21 cellular contexts compared by ENCODE assay signal in the genomic region with DNA sequence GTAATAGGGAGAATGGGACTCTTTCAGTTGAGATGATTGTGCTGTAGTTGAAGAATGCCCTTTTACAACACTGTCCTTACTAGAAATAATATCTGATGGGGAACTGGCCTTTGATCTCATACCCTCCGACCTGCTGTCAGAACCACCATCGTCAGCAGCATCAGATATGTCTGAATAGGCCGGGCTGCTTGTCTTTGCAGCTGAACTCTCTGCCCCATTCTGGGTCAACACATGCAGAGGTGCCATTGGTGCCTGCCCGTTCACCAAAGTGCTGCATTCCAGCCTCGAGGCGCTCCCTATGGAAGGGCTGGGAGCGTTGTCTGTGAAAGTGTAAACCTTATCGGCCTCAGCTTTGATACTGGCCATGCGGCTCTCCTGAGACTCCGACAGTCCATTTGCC.
DNase-seq lines count a peak whose midpoint lies in the region; ATAC-seq, FAIRE-seq and TF ChIP-seq lines count a peak whose summit lies in the region.
"Had no signal": no experiment of that assay in that cellular context is flagged by ENCODE, and none has a peak within 500 bp of the region (broad histone marks: within the 10 kb centered on the region; RNA-seq: fewer than 3 reads in every experiment).

No MANE protein-coding gene starts in this region.

- H2AFZ ChIP-seq in IMR-90 (replicated peaks; ENCODE audit: low read length, poor library complexity) (no peak overlapping the region), GM12878 (ENCODE audit: control insufficient read depth, low read depth, low read length) (no peak overlapping the region)
- H2AFZ ChIP-seq: GM23248 had no signal

- intact Hi-C loops in IMR-90 (cut with micrococcal nuclease) (no loop called here), GM12878 (cut with micrococcal nuclease; ENCODE audit: unreplicated experiment) (loop anchor here (5.0 to 10.0 kb wide), 4 partner anchors 125 to 975 kb away; no protein-coding TSS in a partner anchor), testis (cut with DNase I; ENCODE audit: low total_unique reads) (no loop called here)

- TF ChIP-seq EP300 in GM12878 (IDR thresholded peaks at IDR 0.05; ENCODE audit: borderline replicate concordance in 1 of 2, control insufficient read depth in 1 of 2, low read depth in 2 of 2, low read length in 2 of 2), result no peak

- H2BK15ac ChIP-seq in IMR-90 (ENCODE audit: low read depth, low read length), result peak overlapping the region; percentile 22; the same call in 1 of the 3 replicates

- no peak for TF ChIP-seq POLR2A in IMR-90 (IDR thresholded peaks at IDR 0.05; ENCODE audit: low read depth, low read length)
- TF ChIP-seq POLR2A in GM12878 (IDR thresholded peaks at IDR 0.05; ENCODE audit: low read depth, low read length), result no peak
- no peak for TF ChIP-seq POLR2A in testis (IDR thresholded peaks at IDR 0.05)

- H4K5ac ChIP-seq in IMR-90 (ENCODE audit: low read depth, low read length), result no peak overlapping the region

- H3K9me3 ChIP-seq in BLaER1 (no peaks in the 10 kb centered on the region), IMR-90 (ENCODE audit: control insufficient read depth, insufficient read depth, low read length) (no peaks in the 10 kb centered on the region), GM12878 (replicated peaks; ENCODE audit: control insufficient read depth, insufficient read depth, low read length) (no peaks in the 10 kb centered on the region; the same call in 2 of the 3 replicates), testis (no peaks in the 10 kb centered on the region), SJCRH30 (replicated peaks) (no peaks in the 10 kb centered on the region)
- H3K9me3 ChIP-seq: HAP-1, SJSA1 had no signal

- H4K8ac ChIP-seq in IMR-90 (ENCODE audit: low read depth in 2 of 2, low read length in 2 of 2), result no peak overlapping the region

- H3K4me3 ChIP-seq in BLaER1, result peak overlapping the region; percentile 12; the same call in 1 of the 2 replicates
- no peak overlapping the region for H3K4me3 ChIP-seq in IMR-90 (ENCODE audit: insufficient read depth, low read depth, low read length)
- no peak overlapping the region for H3K4me3 ChIP-seq in GM12878
- H3K4me3 ChIP-seq in testis, result no peak overlapping the region
- H3K4me3 ChIP-seq in SJCRH30, result no peak overlapping the region
- H3K4me3 ChIP-seq: GM23248, HAP-1, SJSA1 had no signal

- H3K79me2 ChIP-seq in GM12878 (ENCODE audit: control insufficient read depth, insufficient read depth, low read length), result peaks cover 2% of the 10 kb centered on the region; the same call in 1 of the 2 replicates

- H3K27me3 ChIP-seq in BLaER1 (no peaks in the 10 kb centered on the region), IMR-90 (ENCODE audit: control insufficient read depth, insufficient read depth, low read length) (no peaks in the 10 kb centered on the region), GM12878 (replicated peaks in 1 of 2; ENCODE audit: control insufficient read depth in 2 of 2, insufficient read depth in 2 of 2, low read length in 1 of 2) (no peaks in the 10 kb centered on the region), testis (no peaks in the 10 kb centered on the region), SJCRH30 (no peaks in the 10 kb centered on the region)
- H3K27me3 ChIP-seq: SJSA1 had no signal

- POLR2A ChIA-PET in IMR-90 (lab: Charles Lee; ENCODE audit: unreplicated experiment), result no interaction called here
- POLR2A ChIA-PET in GM12878 (lab: Charles Lee), result no interaction called here
- POLR2A ChIA-PET in activated CD8-positive, alpha-beta T cell treated with anti-CD3 and anti-CD28 coated beads, Interleukin-2, amount 10 ng/mL, durations not matched to agents 7 days and 5 days (lab: Charles Lee), result no interaction called here

- 0 out of 2 replicates have a peak overlapping the region, but pooled peaks have one; percentile 54 for H3K4ac ChIP-seq in IMR-90 (ENCODE audit: low read depth, low read length)

- 98% methylated on average over 7 of the region's 10 CpGs; no CpG with 5 or more reads in 1 of the 2 experiments for WGBS in IMR-90 (ENCODE audit: extremely low coverage in 2 of 2, insufficient read length in 1 of 2), 2 experiments
- WGBS in GM12878 (ENCODE audit: insufficient coverage, insufficient replicate concordance, low lambda C conversion rate, missing lambda C conversion rate), result 88% methylated on average over 10 of the region's 10 CpGs
- 83 to 95% methylated on average over 10 of the region's 10 CpGs for WGBS in testis, 2 donors

- TF ChIP-seq CTCF in IMR-90 (conservative IDR thresholded peaks at IDR 0.05; ENCODE audit: low read depth, low read length) (no peak), GM12878 (IDR thresholded peaks at IDR 0.05 in 2 of 3, conservative IDR thresholded peaks at IDR 0.05 in 1 of 3; ENCODE audit: control insufficient read depth in 2 of 3, extremely low read depth in 1 of 3, insufficient read depth in 1 of 3, low read depth in 3 of 3, low read length in 3 of 3) (no peak), nephron (IDR thresholded peaks at IDR 0.05; ENCODE audit: unreplicated experiment in 3 of 3) (no peak), testis (IDR thresholded peaks at IDR 0.05) (no peak)

- dilution Hi-C loops in IMR-90 (cut with HindIII; ENCODE audit: low sequenced_read_pairs, unreplicated experiment), result no loop called here

- H3K27ac ChIP-seq in BLaER1, result 0 out of 2 replicates have a peak overlapping the region, but pooled peaks have one; percentile 25
- H3K27ac ChIP-seq in IMR-90 (ENCODE audit: insufficient read depth, low read length), result no peak overlapping the region
- H3K27ac ChIP-seq in GM12878 (ENCODE audit: control insufficient read depth, insufficient read depth), result no peak overlapping the region
- H3K27ac ChIP-seq in testis, result no peak overlapping the region
- H3K27ac ChIP-seq in SJCRH30, result no peak overlapping the region
- H3K27ac ChIP-seq: GM23248, HL-60, SJSA1 had no signal

- no peaks in the 10 kb centered on the region for H3K9me3 Mint-ChIP-seq in nephron
- H3K9me3 Mint-ChIP-seq in activated CD8-positive, alpha-beta T cell treated with anti-CD3 and anti-CD28 coated beads, Interleukin-2, amount 10 ng/mL, durations not matched to agents 7 days and 5 days (ENCODE audit: insufficient read depth), result no peaks in the 10 kb centered on the region
- H3K9me3 Mint-ChIP-seq: IgD-negative memory B cell had no signal

- in situ Hi-C loops in IMR-90 (cut with MboI; ENCODE audit: low sequenced_read_pairs), result loop anchor here (5.0 kb wide), 1 partner anchor 85 kb away; no protein-coding TSS in a partner anchor
- in situ Hi-C loops in GM12878 (cut with MboI), result loop anchor here (5.0 to 10.0 kb wide), 3 partner anchors 65 to 287 kb away; no protein-coding TSS in a partner anchor

- H3K9ac ChIP-seq in BLaER1 (no peak overlapping the region), IMR-90 (ENCODE audit: low read depth, low read length) (no peak overlapping the region), GM12878 (ENCODE audit: control insufficient read depth, insufficient read depth, low read length) (no peak overlapping the region)
- H3K9ac ChIP-seq: GM23248 had no signal

- H3K36me3 ChIP-seq in BLaER1, result peaks cover 70% of the 10 kb centered on the region
- H3K36me3 ChIP-seq in IMR-90 (ENCODE audit: control insufficient read depth, insufficient read depth, low read length), result peaks cover 24% of the 10 kb centered on the region
- H3K36me3 ChIP-seq in GM12878 (ENCODE audit: control insufficient read depth in 2 of 2, insufficient read depth in 2 of 2, low read length in 1 of 2), result peaks cover 0 to 5% of the 10 kb centered on the region in 2 experiments; a peak in 1 of 4 replicates
- no peaks in the 10 kb centered on the region for H3K36me3 ChIP-seq in testis (ENCODE audit: low read depth, missing control alignments)
- H3K36me3 ChIP-seq in SJCRH30, result no peaks in the 10 kb centered on the region
- H3K36me3 ChIP-seq: HAP-1 had no signal

- peak overlapping the region in 2 of 3 experiments; percentile 11 to 95 for H3K27ac Mint-ChIP-seq in nephron
- no peak overlapping the region for H3K27ac Mint-ChIP-seq in activated CD8-positive, alpha-beta T cell treated with anti-CD3 and anti-CD28 coated beads, Interleukin-2, amount 10 ng/mL, durations not matched to agents 7 days and 5 days

- SMC1A ChIA-PET in GM12878 (lab: Charles Lee; ENCODE audit: uncharacterized antibody, unreplicated experiment), result interaction anchor here (1.0 to 1.3 kb wide), 6 partner anchors 43 to 348 kb away, joined by 3 to 7 read pairs (median 4); no protein-coding TSS in a partner anchor

- peaks cover 75% of the 10 kb centered on the region for H3K36me3 Mint-ChIP-seq in nephron (ENCODE audit: low read depth)
- peaks cover 3% of the 10 kb centered on the region for H3K36me3 Mint-ChIP-seq in activated CD8-positive, alpha-beta T cell treated with anti-CD3 and anti-CD28 coated beads, Interleukin-2, amount 10 ng/mL, durations not matched to agents 7 days and 5 days (ENCODE audit: low read depth)
- H3K36me3 Mint-ChIP-seq: IgD-negative memory B cell had no signal

- TF ChIP-seq RAD21 in IMR-90 (IDR thresholded peaks at IDR 0.05; ENCODE audit: low read length), result no peak
- no peak for TF ChIP-seq RAD21 in GM12878 (IDR thresholded peaks at IDR 0.05; ENCODE audit: insufficient read depth, low read depth, low read length)

- peak overlapping the region; percentile 8; the same call in 1 of the 2 replicates for H2BK120ac ChIP-seq in IMR-90 (ENCODE audit: low read depth, low read length)

- peak overlapping the region; percentile 7; the same call in 1 of the 2 replicates for H2AK5ac ChIP-seq in IMR-90 (ENCODE audit: low read depth, low read length)

- RAD21 ChIA-PET in GM12878 (lab: Charles Lee; ENCODE audit: unreplicated experiment), result interaction anchor here (1.1 to 4.6 kb wide), 5 partner anchors 50 to 252 kb away, joined by 3 to 19 read pairs (median 8); no protein-coding TSS in a partner anchor

- no peak overlapping the region for H2AK9ac ChIP-seq in IMR-90 (replicated peaks; ENCODE audit: low read depth, low read length, poor library complexity)

- H3K4me3 Mint-ChIP-seq in nephron, result no peak overlapping the region
- no peak overlapping the region for H3K4me3 Mint-ChIP-seq in activated CD8-positive, alpha-beta T cell treated with anti-CD3 and anti-CD28 coated beads, Interleukin-2, amount 10 ng/mL, durations not matched to agents 7 days and 5 days

- H4K20me1 ChIP-seq in BLaER1 (peaks cover 100% of the 10 kb centered on the region), IMR-90 (ENCODE audit: insufficient read depth, low read length) (peaks cover 5% of the 10 kb centered on the region; the same call in 1 of the 2 replicates), GM12878 (ENCODE audit: control insufficient read depth, insufficient read depth) (no peaks in the 10 kb centered on the region)

- peaks cover 12% of the 10 kb centered on the region for H3K9me1 ChIP-seq in IMR-90 (ENCODE audit: insufficient read depth, low read length)

- no peak overlapping the region; the same call in 1 of the 2 replicates for H2BK20ac ChIP-seq in IMR-90 (ENCODE audit: low read depth, low read length)

- H3K23ac ChIP-seq in IMR-90 (ENCODE audit: low read depth, low read length), result no peak overlapping the region

- peak overlapping the region; percentile 93 for H3K4me2 ChIP-seq in BLaER1
- no peak overlapping the region for H3K4me2 ChIP-seq in IMR-90 (ENCODE audit: low read depth, low read length)
- H3K4me2 ChIP-seq in GM12878 (ENCODE audit: control insufficient read depth, insufficient read depth), result no peak overlapping the region

- CTCF ChIA-PET in IMR-90 (lab: Yijun Ruan, JAX), result no interaction called here
- CTCF ChIA-PET in GM12878 (lab: Yijun Ruan, JAX), result interaction anchor here (0.6 to 1.3 kb wide), 5 partner anchors 12 to 1956 kb away, joined by 3 to 4 read pairs (median 3); no protein-coding TSS in a partner anchor
- CTCF ChIA-PET in activated CD8-positive, alpha-beta T cell treated with anti-CD3 and anti-CD28 coated beads, Interleukin-2, amount 10 ng/mL, durations not matched to agents 7 days and 5 days (lab: Charles Lee), result no interaction called here

- H3K27me3 Mint-ChIP-seq in nephron (ENCODE audit: low read depth), result no peaks in the 10 kb centered on the region
- H3K27me3 Mint-ChIP-seq in activated CD8-positive, alpha-beta T cell treated with anti-CD3 and anti-CD28 coated beads, Interleukin-2, amount 10 ng/mL, durations not matched to agents 7 days and 5 days (ENCODE audit: low read depth), result peaks cover 46% of the 10 kb centered on the region

- no TSS peak for BruUV-seq in IMR-90 (replicated peaks; lab: Mats Ljungman, UMichigan)
- BruUV-seq in GM12878 (replicated peaks; lab: Mats Ljungman, UMichigan), result TSS peak; percentile 58

- H3K56ac ChIP-seq in IMR-90 (ENCODE audit: extremely low read depth, insufficient read depth, low read length), result no peak overlapping the region

- H3K4me1 Mint-ChIP-seq in nephron, result peaks cover 49% of the 10 kb centered on the region
- H3K4me1 Mint-ChIP-seq in activated CD8-positive, alpha-beta T cell treated with anti-CD3 and anti-CD28 coated beads, Interleukin-2, amount 10 ng/mL, durations not matched to agents 7 days and 5 days (ENCODE audit: low read depth), result peaks cover 48% of the 10 kb centered on the region

- H2BK5ac ChIP-seq in IMR-90 (ENCODE audit: low read depth, low read length, poor library complexity, severe bottlenecking), result no peak overlapping the region

- no peak overlapping the region for H3K14ac ChIP-seq in IMR-90 (replicated peaks; ENCODE audit: low read depth, low read length)

- 0 out of 2 replicates have a peak overlapping the region, but pooled peaks have one; percentile 44 for H3K18ac ChIP-seq in IMR-90 (ENCODE audit: low read depth, low read length)

- H3K79me1 ChIP-seq in IMR-90 (ENCODE audit: low read depth in 1 of 2, low read length in 2 of 2), result peaks cover 7 to 40% of the 10 kb centered on the region in 2 experiments

- DNase-seq in IMR-90 (no peak), GM12878 (ENCODE audit: low read depth, low spot score) (no peak), testis (no peak), pons (ENCODE audit: low spot score) (no peak), SJCRH30 (no peak)
- DNase-seq in activated CD8-positive, alpha-beta T cell treated with anti-CD3 and anti-CD28 coated beads, Interleukin-2, amount 10 ng/mL, durations not matched to agents 7 days and 5 days, result no peak
- DNase-seq: GDM1, GM23248, Kasumi-1, MM.1S, NCI-H1092, NCI-H1436 treated with DMSO at 0.1 percent for 48 hours, NCI-H2029, NCI-H345, NCI-H524 treated with DMSO at 0.1 percent for 48 hours had no signal

- no peak overlapping the region for H4K91ac ChIP-seq in IMR-90 (ENCODE audit: insufficient read depth, low read depth, low read length)

- H3K4me1 ChIP-seq in BLaER1 (peaks cover 71% of the 10 kb centered on the region), IMR-90 (ENCODE audit: control insufficient read depth, insufficient read depth, low read length) (peaks cover 19% of the 10 kb centered on the region), GM12878 (ENCODE audit: control insufficient read depth, insufficient read depth, low read length) (peaks cover 53% of the 10 kb centered on the region), testis (peaks cover 9% of the 10 kb centered on the region), SJCRH30 (peaks cover 48% of the 10 kb centered on the region)

- FAIRE-seq in GM12878 (lab: Jason Lieb, UNC), result no peak

- no peak for ATAC-seq in IMR-90 (ENCODE audit: low read depth)
- no peak for ATAC-seq in GM12878
- no peak for ATAC-seq in activated CD8-positive, alpha-beta T cell treated with anti-CD3 and anti-CD28 coated beads, Interleukin-2, amount 10 ng/mL, durations not matched to agents 7 days and 5 days
